Comparison of ENCODE assay signal across 21 cellular contexts in the genomic region with DNA sequence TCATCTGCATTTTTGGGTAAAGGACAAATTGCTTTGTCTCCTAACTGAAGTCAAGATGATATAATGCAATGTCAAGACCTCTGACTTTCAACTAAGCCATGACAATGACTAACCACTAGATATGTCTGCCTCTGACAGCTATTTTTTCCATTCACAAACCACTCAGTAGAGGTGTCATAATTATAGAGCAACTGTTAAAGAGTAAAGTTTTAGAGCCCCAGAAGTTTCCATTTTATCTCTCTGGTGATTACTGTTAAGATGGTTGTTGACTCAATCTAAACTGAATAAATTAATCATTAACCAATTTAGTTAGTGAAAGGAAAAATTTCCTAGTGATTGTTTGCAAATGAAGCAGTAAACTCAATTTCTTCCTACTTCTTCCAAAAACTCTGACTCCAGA.
"Had no signal": no experiment of that assay in that cellular context is flagged by ENCODE, and none has a peak within 500 bp of the region (broad histone marks: within the 10 kb centered on the region; RNA-seq: fewer than 3 reads in every experiment).

No MANE protein-coding gene starts in this region.

- ATAC-seq: foreskin keratinocyte; left ventricle myocardium superior; naive thymus-derived CD8-positive, alpha-beta T cell had no signal

- H3K27ac Mint-ChIP-seq: activated CD4-positive, alpha-beta memory T cell treated with anti-CD3 and anti-CD28 coated beads, Interleukin-2, amount 10 ng/mL, durations not matched to agents 7 days and 5 days; naive thymus-derived CD8-positive, alpha-beta T cell had no signal

- DNase-seq: activated CD4-positive, alpha-beta memory T cell treated with anti-CD3 and anti-CD28 coated beads, Interleukin-2, amount 10 ng/mL, durations not matched to agents 7 days and 5 days; activated CD8-positive, alpha-beta memory T cell treated with anti-CD3 and anti-CD28 coated beads, Interleukin-2, amount 50 U/mL, for 4 hours; activated naive CD4-positive, alpha-beta T cell treated with anti-CD3 and anti-CD28 coated beads, Interleukin-2, amount 50 U/mL, for 16 hours; activated T-cell treated with anti-CD3 and anti-CD28 coated beads, Interleukin-2, amount 50 U/mL, for 4 hours; dermis blood vessel endothelial cell; effector memory CD4-positive, alpha-beta T cell; foreskin keratinocyte; hippocampal formation; islet precursor cell; left ventricle myocardium superior; naive thymus-derived CD8-positive, alpha-beta T cell; ovary; sigmoid colon; SJCRH30; spleen; stimulated activated naive CD4-positive, alpha-beta T cell; substantia nigra; T1000; WERI-Rb-1 had no signal

- H3K4me3 ChIP-seq: ovary, sigmoid colon, SJCRH30, spleen, tibial nerve had no signal

- H3K27me3 Mint-ChIP-seq: activated CD4-positive, alpha-beta memory T cell treated with anti-CD3 and anti-CD28 coated beads, Interleukin-2, amount 10 ng/mL, durations not matched to agents 7 days and 5 days had no signal

- H3K36me3 ChIP-seq: ovary, sigmoid colon, SJCRH30, spleen, tibial nerve, WERI-Rb-1 had no signal

- FAIRE-seq: urothelium cell line had no signal

- H3K9me3 ChIP-seq: ovary, sigmoid colon, SJCRH30, spleen, tibial nerve had no signal

- H3K4me1 Mint-ChIP-seq: activated CD4-positive, alpha-beta memory T cell treated with anti-CD3 and anti-CD28 coated beads, Interleukin-2, amount 10 ng/mL, durations not matched to agents 7 days and 5 days; naive thymus-derived CD8-positive, alpha-beta T cell had no signal

- H3K9me3 Mint-ChIP-seq: activated CD4-positive, alpha-beta memory T cell treated with anti-CD3 and anti-CD28 coated beads, Interleukin-2, amount 10 ng/mL, durations not matched to agents 7 days and 5 days; naive thymus-derived CD8-positive, alpha-beta T cell had no signal

- H3K27me3 ChIP-seq: foreskin keratinocyte, ovary, sigmoid colon, spleen, tibial nerve had no signal

- H3K36me3 Mint-ChIP-seq: naive thymus-derived CD8-positive, alpha-beta T cell had no signal

- H3K4me3 Mint-ChIP-seq: activated CD4-positive, alpha-beta memory T cell treated with anti-CD3 and anti-CD28 coated beads, Interleukin-2, amount 10 ng/mL, durations not matched to agents 7 days and 5 days; activated T-cell treated with anti-CD3 and anti-CD28 coated beads, Interleukin-2, amount 50 U/mL, for 4 hours; naive thymus-derived CD8-positive, alpha-beta T cell had no signal

- H3K4me1 ChIP-seq: foreskin keratinocyte, sigmoid colon, SJCRH30, spleen, tibial nerve had no signal

- H3K27ac ChIP-seq: foreskin keratinocyte, ovary, sigmoid colon, SJCRH30, spleen, tibial nerve, WERI-Rb-1 had no signal
